Comparison of ENCODE assay signal across 1 cellular context in the genomic region with DNA sequence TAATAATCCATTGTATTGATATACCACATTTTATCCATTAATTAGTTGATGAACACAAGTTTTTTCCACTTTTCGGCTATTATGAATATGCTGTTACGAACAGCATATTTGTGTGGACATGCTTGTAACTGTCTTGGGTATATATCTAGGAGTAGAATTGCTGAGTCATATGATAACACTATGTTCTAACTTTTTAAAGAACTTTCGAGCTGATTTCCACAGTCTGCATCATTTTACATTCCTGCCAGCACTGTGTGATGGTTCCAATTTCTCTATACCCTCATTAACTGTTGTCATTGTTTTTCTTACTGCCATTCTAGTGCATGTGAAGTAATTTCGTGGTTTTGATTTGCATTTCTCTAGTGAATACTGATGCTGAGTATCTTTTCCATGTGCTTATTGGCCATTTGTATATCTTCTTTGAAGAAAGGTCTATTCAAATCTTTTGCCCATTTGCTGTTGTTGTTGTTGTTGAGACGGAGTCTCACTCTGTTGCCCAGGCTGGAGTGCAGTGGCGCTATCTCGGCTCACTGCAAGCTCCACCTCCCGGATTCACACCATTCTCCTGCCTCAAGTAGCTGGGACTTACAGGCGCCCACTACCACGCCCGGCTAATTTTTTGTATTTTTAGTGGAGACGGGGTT.
TF ChIP-seq lines count a peak whose summit lies in the region.

No MANE protein-coding gene starts in this region.

TF ChIP-seq in K562, 482 proteins besides CTCF, POLR2A, EP300 and RAD21 (continued from another document):
- TF ChIP-seq, protein P1, sequence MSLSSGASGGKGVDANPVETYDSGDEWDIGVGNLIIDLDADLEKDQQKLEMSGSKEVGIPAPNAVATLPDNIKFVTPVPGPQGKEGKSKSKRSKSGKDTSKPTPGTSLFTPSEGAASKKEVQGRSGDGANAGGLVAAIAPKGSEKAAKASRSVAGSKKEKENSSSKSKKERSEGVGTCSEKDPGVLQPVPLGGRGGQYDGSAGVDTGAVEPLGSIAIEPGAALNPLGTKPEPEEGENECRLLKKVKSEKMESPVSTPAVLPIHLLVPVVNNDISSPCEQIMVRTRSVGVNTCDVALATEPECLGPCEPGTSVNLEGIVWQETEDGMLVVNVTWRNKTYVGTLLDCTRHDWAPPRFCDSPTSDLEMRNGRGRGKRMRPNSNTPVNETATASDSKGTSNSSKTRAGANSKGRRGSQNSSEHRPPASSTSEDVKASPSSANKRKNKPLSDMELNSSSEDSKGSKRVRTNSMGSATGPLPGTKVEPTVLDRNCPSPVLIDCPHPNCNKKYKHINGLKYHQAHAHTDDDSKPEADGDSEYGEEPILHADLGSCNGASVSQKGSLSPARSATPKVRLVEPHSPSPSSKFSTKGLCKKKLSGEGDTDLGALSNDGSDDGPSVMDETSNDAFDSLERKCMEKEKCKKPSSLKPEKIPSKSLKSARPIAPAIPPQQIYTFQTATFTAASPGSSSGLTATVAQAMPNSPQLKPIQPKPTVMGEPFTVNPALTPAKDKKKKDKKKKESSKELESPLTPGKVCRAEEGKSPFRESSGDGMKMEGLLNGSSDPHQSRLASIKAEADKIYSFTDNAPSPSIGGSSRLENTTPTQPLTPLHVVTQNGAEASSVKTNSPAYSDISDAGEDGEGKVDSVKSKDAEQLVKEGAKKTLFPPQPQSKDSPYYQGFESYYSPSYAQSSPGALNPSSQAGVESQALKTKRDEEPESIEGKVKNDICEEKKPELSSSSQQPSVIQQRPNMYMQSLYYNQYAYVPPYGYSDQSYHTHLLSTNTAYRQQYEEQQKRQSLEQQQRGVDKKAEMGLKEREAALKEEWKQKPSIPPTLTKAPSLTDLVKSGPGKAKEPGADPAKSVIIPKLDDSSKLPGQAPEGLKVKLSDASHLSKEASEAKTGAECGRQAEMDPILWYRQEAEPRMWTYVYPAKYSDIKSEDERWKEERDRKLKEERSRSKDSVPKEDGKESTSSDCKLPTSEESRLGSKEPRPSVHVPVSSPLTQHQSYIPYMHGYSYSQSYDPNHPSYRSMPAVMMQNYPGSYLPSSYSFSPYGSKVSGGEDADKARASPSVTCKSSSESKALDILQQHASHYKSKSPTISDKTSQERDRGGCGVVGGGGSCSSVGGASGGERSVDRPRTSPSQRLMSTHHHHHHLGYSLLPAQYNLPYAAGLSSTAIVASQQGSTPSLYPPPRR (CRISPR knock-in tag; IDR thresholded peaks at IDR 0.05; ENCODE audit: borderline replicate concordance), result no peak
- TF ChIP-seq NFIX (CRISPR knock-in tag; IDR thresholded peaks at IDR 0.05; ENCODE audit: low read depth) (no peak), HNRNPK (IDR thresholded peaks at IDR 0.05; ENCODE audit: low read depth, low read length, poor library complexity, severe bottlenecking) (no peak)
- TF ChIP-seq, protein P2, sequence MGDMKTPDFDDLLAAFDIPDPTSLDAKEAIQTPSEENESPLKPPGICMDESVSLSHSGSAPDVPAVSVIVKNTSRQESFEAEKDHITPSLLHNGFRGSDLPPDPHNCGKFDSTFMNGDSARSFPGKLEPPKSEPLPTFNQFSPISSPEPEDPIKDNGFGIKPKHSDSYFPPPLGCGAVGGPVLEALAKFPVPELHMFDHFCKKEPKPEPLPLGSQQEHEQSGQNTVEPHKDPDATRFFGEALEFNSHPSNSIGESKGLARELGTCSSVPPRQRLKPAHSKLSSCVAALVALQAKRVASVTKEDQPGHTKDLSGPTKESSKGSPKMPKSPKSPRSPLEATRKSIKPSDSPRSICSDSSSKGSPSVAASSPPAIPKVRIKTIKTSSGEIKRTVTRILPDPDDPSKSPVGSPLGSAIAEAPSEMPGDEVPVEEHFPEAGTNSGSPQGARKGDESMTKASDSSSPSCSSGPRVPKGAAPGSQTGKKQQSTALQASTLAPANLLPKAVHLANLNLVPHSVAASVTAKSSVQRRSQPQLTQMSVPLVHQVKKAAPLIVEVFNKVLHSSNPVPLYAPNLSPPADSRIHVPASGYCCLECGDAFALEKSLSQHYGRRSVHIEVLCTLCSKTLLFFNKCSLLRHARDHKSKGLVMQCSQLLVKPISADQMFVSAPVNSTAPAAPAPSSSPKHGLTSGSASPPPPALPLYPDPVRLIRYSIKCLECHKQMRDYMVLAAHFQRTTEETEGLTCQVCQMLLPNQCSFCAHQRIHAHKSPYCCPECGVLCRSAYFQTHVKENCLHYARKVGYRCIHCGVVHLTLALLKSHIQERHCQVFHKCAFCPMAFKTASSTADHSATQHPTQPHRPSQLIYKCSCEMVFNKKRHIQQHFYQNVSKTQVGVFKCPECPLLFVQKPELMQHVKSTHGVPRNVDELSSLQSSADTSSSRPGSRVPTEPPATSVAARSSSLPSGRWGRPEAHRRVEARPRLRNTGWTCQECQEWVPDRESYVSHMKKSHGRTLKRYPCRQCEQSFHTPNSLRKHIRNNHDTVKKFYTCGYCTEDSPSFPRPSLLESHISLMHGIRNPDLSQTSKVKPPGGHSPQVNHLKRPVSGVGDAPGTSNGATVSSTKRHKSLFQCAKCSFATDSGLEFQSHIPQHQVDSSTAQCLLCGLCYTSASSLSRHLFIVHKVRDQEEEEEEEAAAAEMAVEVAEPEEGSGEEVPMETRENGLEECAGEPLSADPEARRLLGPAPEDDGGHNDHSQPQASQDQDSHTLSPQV (IDR thresholded peaks at IDR 0.05), result peak; percentile 81
